Comparison of ENCODE assay signal across 1 cellular context in the genomic region with DNA sequence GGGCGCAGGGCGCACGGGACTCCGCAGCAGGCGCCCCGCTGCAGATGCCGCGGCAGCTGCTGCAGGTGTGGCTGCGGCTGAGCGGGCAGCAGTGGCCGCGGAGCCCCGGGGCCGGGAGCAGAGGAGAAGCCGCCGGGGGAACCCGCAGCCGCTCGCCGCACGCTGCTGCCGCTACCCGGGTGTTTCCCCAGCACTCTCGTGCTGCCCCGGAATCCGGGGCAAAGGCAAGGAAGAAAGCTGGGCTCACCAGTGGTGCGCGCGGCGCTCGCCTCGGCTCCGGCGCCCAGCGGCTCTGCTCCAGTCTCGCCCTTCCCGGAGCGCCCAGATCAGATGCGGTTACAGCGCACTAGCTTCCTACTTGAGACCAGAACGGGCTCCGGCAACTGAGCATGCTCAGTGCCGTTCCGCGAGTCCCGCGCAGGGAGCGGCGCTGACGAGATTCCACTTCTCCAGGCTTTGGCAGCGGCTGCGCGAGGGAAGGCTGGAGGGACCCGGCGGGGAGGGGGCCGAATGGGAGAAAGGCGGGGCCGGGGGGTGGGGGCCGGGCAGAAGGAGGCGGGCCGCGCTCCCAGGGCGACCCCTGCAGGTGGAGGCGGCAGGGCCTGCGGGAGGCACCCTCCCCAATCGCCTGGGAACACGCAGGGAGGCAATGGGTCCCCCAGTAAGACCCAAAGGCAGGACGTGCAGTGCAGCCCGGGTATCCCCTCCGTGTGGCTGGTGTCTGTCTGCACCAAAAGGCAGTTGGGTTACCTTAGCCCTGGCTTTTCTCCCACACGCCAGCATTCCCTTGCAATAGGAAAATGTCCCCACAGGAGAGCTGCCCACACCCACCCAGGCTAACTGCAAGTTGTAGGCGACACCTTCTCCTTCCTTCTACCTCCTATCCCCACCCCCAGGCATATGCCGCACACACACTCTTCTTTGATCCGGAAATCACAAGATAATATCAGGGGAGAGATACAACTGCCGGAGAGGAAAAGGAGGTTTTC.
A peak's percentile ranks its signal among the peaks of the same experiment; 100 is the strongest.
TF ChIP-seq lines count a peak whose summit lies in the region.

APBB2 (minus strand) TSS at position 385 of the 989 bp plus-strand sequence. CDS start 181,288 bp downstream, outside the sequence.

TF ChIP-seq in HepG2, 621 proteins besides CTCF, POLR2A, EP300 and RAD21 (continued from another document):
- TF ChIP-seq ZNF280D (CRISPR knock-in tag; IDR thresholded peaks at IDR 0.05) (peak; percentile 86; the same call in 1 of the 2 replicates), KMT2B (CRISPR knock-in tag; IDR thresholded peaks at IDR 0.05) (peak; percentile 78; the same call in 1 of the 2 replicates), ZNF275 (CRISPR knock-in tag; IDR thresholded peaks at IDR 0.05; ENCODE audit: borderline replicate concordance) (0 out of 2 replicates have a peak, but pooled peaks have one; percentile 37), ZNF550 (CRISPR knock-in tag; IDR thresholded peaks at IDR 0.05; ENCODE audit: borderline replicate concordance) (no peak), SAP130 (CRISPR knock-in tag; IDR thresholded peaks at IDR 0.05; ENCODE audit: low read depth) (peak; percentile 83), PHF21A (CRISPR knock-in tag; IDR thresholded peaks at IDR 0.05) (peak; percentile 51; the same call in 1 of the 2 replicates), CEBPG (CRISPR knock-in tag; IDR thresholded peaks at IDR 0.05) (peak; percentile 52), FOSL1 (CRISPR knock-in tag; IDR thresholded peaks at IDR 0.05; ENCODE audit: borderline replicate concordance) (no peak)
- TF ChIP-seq, protein P1, sequence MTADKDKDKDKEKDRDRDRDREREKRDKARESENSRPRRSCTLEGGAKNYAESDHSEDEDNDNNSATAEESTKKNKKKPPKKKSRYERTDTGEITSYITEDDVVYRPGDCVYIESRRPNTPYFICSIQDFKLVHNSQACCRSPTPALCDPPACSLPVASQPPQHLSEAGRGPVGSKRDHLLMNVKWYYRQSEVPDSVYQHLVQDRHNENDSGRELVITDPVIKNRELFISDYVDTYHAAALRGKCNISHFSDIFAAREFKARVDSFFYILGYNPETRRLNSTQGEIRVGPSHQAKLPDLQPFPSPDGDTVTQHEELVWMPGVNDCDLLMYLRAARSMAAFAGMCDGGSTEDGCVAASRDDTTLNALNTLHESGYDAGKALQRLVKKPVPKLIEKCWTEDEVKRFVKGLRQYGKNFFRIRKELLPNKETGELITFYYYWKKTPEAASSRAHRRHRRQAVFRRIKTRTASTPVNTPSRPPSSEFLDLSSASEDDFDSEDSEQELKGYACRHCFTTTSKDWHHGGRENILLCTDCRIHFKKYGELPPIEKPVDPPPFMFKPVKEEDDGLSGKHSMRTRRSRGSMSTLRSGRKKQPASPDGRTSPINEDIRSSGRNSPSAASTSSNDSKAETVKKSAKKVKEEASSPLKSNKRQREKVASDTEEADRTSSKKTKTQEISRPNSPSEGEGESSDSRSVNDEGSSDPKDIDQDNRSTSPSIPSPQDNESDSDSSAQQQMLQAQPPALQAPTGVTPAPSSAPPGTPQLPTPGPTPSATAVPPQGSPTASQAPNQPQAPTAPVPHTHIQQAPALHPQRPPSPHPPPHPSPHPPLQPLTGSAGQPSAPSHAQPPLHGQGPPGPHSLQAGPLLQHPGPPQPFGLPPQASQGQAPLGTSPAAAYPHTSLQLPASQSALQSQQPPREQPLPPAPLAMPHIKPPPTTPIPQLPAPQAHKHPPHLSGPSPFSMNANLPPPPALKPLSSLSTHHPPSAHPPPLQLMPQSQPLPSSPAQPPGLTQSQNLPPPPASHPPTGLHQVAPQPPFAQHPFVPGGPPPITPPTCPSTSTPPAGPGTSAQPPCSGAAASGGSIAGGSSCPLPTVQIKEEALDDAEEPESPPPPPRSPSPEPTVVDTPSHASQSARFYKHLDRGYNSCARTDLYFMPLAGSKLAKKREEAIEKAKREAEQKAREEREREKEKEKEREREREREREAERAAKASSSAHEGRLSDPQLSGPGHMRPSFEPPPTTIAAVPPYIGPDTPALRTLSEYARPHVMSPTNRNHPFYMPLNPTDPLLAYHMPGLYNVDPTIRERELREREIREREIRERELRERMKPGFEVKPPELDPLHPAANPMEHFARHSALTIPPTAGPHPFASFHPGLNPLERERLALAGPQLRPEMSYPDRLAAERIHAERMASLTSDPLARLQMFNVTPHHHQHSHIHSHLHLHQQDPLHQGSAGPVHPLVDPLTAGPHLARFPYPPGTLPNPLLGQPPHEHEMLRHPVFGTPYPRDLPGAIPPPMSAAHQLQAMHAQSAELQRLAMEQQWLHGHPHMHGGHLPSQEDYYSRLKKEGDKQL (CRISPR knock-in tag; IDR thresholded peaks at IDR 0.05; ENCODE audit: low read depth): 0 out of 2 replicates have a peak, but pooled peaks have one; percentile 33
